21 cellular contexts compared by ENCODE assay signal in the genomic region with DNA sequence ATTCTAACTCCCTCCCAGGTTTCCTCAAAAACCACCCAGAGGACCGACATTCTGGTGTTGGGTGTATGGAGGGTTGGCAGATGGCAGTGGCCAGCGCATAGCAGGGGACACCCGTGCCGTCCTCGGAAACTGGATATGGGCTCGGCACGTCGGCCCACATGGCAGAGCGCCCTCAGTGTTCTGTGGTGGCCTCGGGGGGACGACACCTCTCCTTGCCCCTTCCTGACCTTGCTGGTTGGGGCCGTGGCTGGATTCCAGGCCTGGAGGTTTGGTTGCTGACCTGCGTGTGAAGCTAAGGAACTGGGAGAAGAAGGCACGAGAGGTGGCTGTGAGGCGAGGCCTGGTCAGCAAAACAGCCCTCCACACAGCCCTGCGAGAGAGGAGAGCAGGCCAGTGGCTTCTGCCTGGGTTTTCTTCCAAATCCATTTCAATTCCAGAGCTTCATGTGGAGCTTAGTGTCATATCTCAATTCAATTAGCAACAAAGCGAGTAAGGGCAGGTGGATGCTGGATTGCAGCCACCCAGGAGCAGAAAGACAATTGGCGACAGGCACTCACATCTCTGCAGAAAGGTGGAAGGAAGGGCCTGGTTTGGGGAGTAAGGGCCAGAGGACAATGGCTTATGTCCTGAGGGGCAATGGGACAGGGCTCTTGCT.
"Had no signal": no experiment of that assay in that cellular context is flagged by ENCODE, and none has a peak within 500 bp of the region (broad histone marks: within the 10 kb centered on the region; RNA-seq: fewer than 3 reads in every experiment).

No MANE protein-coding gene starts in this region.

- H3K9me3 ChIP-seq: esophagus muscularis mucosa, prostate gland, thyroid gland had no signal

- H3K27ac ChIP-seq: esophagus muscularis mucosa, hepatocyte, neural progenitor cell, prostate gland, thyroid gland, VCaP had no signal

- H3K4me1 ChIP-seq: esophagus muscularis mucosa, prostate gland, thyroid gland had no signal

- DNase-seq: activated CD4-positive, alpha-beta T cell treated with anti-CD3 and anti-CD28 coated beads, Interleukin-2, amount 10 ng/mL, durations not matched to agents 7 days and 5 days; activated CD4-positive, CD25-positive, alpha-beta regulatory T cell treated with anti-CD3 and anti-CD28 coated beads, Interleukin-2, amount 50 U/mL, for 72 hours; activated CD8-positive, alpha-beta memory T cell treated with anti-CD3 and anti-CD28 coated beads, Interleukin-2, amount 10 ng/mL, durations not matched to agents 7 days and 5 days; activated CD8-positive, alpha-beta T cell treated with anti-CD3 and anti-CD28 coated beads for 36 hours; activated gamma-delta T cell treated with Interleukin-2 at 50 U/mL for 16 hours; activated T-cell treated with anti-CD3 and anti-CD28 coated beads for 4 hours; effector memory CD8-positive, alpha-beta T cell; glutamatergic neuron; immature natural killer cell; kidney glomerular epithelial cell; left ventricle myocardium superior; stimulated activated CD4-positive, alpha-beta T cell treated with anti-CD3 and anti-CD28 coated beads, Interleukin-4, amount 100 ng/mL, for 4 hours; stimulated activated naive CD8-positive, alpha-beta T cell treated with anti-CD3 and anti-CD28 coated beads, Interleukin-15, Interleukin-2, amounts not matched to agents 100 U/mL and 50 U/mL, for 24 hours; T-cell had no signal

- ATAC-seq: activated CD8-positive, alpha-beta memory T cell treated with anti-CD3 and anti-CD28 coated beads, Interleukin-2, amount 10 ng/mL, durations not matched to agents 7 days and 5 days; activated CD8-positive, alpha-beta T cell treated with anti-CD3 and anti-CD28 coated beads for 36 hours; activated naive CD4-positive, alpha-beta T cell treated with anti-CD3 and anti-CD28 coated beads, Interleukin-2, amount 50 U/mL, for 72 hours; effector memory CD8-positive, alpha-beta T cell; left ventricle myocardium superior; stimulated activated naive CD8-positive, alpha-beta T cell treated with anti-CD3 and anti-CD28 coated beads, Interleukin-15, Interleukin-2, amounts not matched to agents 100 U/mL and 50 U/mL, for 24 hours; T-cell had no signal

- H3K36me3 ChIP-seq: esophagus muscularis mucosa, neural progenitor cell, prostate gland, thyroid gland had no signal

- H3K4me3 ChIP-seq: esophagus muscularis mucosa, hepatocyte, neural progenitor cell, prostate gland, thyroid gland had no signal

- H3K27me3 ChIP-seq: hepatocyte, neural progenitor cell, thyroid gland had no signal
